22 cellular contexts compared by ENCODE assay signal in the genomic region with DNA sequence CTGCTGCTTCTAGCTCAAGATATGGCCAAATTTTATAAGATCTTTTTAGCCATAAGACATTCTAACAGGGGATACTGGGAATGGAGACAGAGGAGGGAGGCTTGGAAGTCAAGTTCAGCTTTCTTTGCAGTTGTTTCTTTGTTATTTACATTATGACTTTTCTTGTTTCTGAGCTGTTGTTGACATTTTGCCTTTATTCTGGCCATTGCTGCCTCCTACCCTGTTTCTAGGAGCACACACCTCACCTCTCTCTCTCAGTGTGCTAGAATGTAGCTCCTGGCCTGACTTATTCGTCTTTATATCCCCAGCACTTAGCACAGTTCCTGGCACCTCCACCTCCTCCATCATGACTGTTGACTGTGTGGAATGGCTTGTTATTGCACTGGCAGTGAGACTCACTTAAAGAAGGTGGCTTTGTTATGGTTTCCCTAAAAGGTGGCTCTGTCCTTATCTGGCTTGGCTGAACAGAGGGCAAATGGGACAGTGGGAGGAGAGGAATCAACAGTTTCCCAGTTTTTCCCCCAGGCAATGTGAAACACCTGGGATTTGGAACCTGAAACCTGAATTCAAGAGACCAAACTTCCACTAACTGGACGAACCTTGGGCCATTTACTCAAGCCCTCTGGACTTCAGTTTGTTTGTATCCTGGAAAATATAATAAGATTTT.
DNase-seq lines count a peak whose midpoint lies in the region; ATAC-seq, FAIRE-seq and TF ChIP-seq lines count a peak whose summit lies in the region.
"Had no signal": no experiment of that assay in that cellular context is flagged by ENCODE, and none has a peak within 500 bp of the region (broad histone marks: within the 10 kb centered on the region; RNA-seq: fewer than 3 reads in every experiment).

No MANE protein-coding gene starts in this region.

- intact Hi-C loops in left ventricle myocardium superior (cut with micrococcal nuclease): no loop called here
- intact Hi-C loops in heart right ventricle (cut with DNase I): no loop called here
- intact Hi-C loops in K562 (cut with micrococcal nuclease): no loop called here
- intact Hi-C loops in thyroid gland (cut with DNase I): no loop called here

- in situ Hi-C loops in K562 (cut with MboI): no loop called here

- H3K27ac ChIP-seq in heart right ventricle: no peak overlapping the region
- no peak overlapping the region for H3K27ac ChIP-seq in K562 (ENCODE audit: extremely low read depth, low read depth, low read length)
- H3K27ac ChIP-seq in thyroid gland: no peak overlapping the region
- H3K27ac ChIP-seq: 22Rv1, A549, C4-2B, HL-60 had no signal

- no peak for FAIRE-seq in K562 (lab: Jason Lieb, UNC)
- FAIRE-seq: A549, G401.6, GM12892 had no signal

- no peaks in the 10 kb centered on the region for H3K9me1 ChIP-seq in K562 (ENCODE audit: control insufficient read depth, insufficient read depth, low read length)

- TF ChIP-seq RAD21 in K562 (CRISPR knock-in tag; conservative IDR thresholded peaks at IDR 0.05 in 1 of 2, IDR thresholded peaks at IDR 0.05 in 1 of 2): peak in 1 of 2 experiments; percentile 14; a peak in 1 of 4 replicates

- H3K36me3 ChIP-seq in heart right ventricle (no peaks in the 10 kb centered on the region), K562 (ENCODE audit: control insufficient read depth, insufficient read depth, low read length) (no peaks in the 10 kb centered on the region), thyroid gland (no peaks in the 10 kb centered on the region)

- H4K20me1 ChIP-seq in K562 (replicated peaks; ENCODE audit: control insufficient read depth, insufficient read depth, low read length): no peaks in the 10 kb centered on the region

- H3K9me3 ChIP-seq in heart right ventricle (no peaks in the 10 kb centered on the region), K562 (replicated peaks; ENCODE audit: control insufficient read depth, insufficient read depth, low read depth, low read length) (no peaks in the 10 kb centered on the region), thyroid gland (no peaks in the 10 kb centered on the region)
- H3K9me3 ChIP-seq: A549 had no signal

- H3K79me2 ChIP-seq in K562 (ENCODE audit: control insufficient read depth, insufficient read depth, low read length): no peaks in the 10 kb centered on the region

- no peak overlapping the region for H3K4me2 ChIP-seq in K562 (ENCODE audit: insufficient read depth, low read length)
- H3K4me2 ChIP-seq: A549 had no signal

- POLR2A ChIA-PET in K562 (lab: Yijun Ruan, JAX): interaction anchor here (0.5 to 2.4 kb wide), 5 partner anchors 10 to 261 kb away, joined by 3 to 11 read pairs (median 4); no protein-coding TSS in a partner anchor

- H3K4me1 ChIP-seq in heart right ventricle (peaks cover 0 to 29% (median 6%) of the 10 kb centered on the region in 9 donors), K562 (replicated peaks in 1 of 2; ENCODE audit: control insufficient read depth in 2 of 2, insufficient read depth in 2 of 2, low read length in 2 of 2) (peaks cover under 1 to 11% of the 10 kb centered on the region in 2 experiments; a peak in 3 of 5 replicates), thyroid gland (no peaks in the 10 kb centered on the region)
- H3K4me1 ChIP-seq: A549 had no signal

- H2AFZ ChIP-seq in K562 (ENCODE audit: low read depth, low read length): peak overlapping the region; percentile 64

- ATAC-seq in left ventricle myocardium superior (peak; percentile 9), heart right ventricle (no peak), K562 (peak; percentile 35)
- ATAC-seq: A549, HCT116 had no signal

- no peak overlapping the region for H3K4me3 ChIP-seq in heart right ventricle
- H3K4me3 ChIP-seq in K562: no peak overlapping the region
- H3K4me3 ChIP-seq in thyroid gland (replicated peaks in 1 of 3): no peak overlapping the region
- H3K4me3 ChIP-seq: A549 had no signal

- CTCF ChIA-PET in K562 (lab: Yijun Ruan, JAX; ENCODE audit: low intra/inter-chr PET ratio): no interaction called here

- TF ChIP-seq EP300 in K562 (IDR thresholded peaks at IDR 0.05; ENCODE audit: low read length): no peak

- TF ChIP-seq CTCF in heart right ventricle (IDR thresholded peaks at IDR 0.05): no peak
- no peak for TF ChIP-seq CTCF in K562 (IDR thresholded peaks at IDR 0.05 in 2 of 3, conservative IDR thresholded peaks at IDR 0.05 in 1 of 3; ENCODE audit: insufficient read depth in 2 of 3, low read depth in 1 of 3, low read length in 3 of 3)
- no peak for TF ChIP-seq CTCF in thyroid gland (IDR thresholded peaks at IDR 0.05)

- WGBS in heart right ventricle, 2 donors: 73 to 87% methylated on average over 2 of the region's 2 CpGs
- 20% methylated on average over 2 of the region's 2 CpGs for WGBS in K562 (ENCODE audit: insufficient coverage, low coverage, missing lambda C conversion rate)
- WGBS in thyroid gland, 2 donors: 73 to 77% methylated on average over 2 of the region's 2 CpGs

- DNase-seq in left ventricle myocardium superior (no peak), heart right ventricle (no peak), NCI-H69 (lab: John Stamatoyannopoulos, UW) (peak; percentile 38), K562 (ENCODE audit: extremely low read depth in 1 of 4, low spot score in 3 of 4) (no peak), nucleus accumbens (lab: John Stamatoyannopoulos, UW) (no peak), thyroid gland (no peak)
- no peak for DNase-seq in activated effector memory CD4-positive, alpha-beta T cell treated with anti-CD3 and anti-CD28 coated beads, Interleukin-2, amount 50 U/mL, for 16 hours
- DNase-seq: AML-193; Calu3; CD4-positive, alpha-beta T cell; DMS79 treated with DMSO at 0.1 percent for 48 hours; GOT3; H7; HFFc6; IMR-90 had no signal

- TF ChIP-seq POLR2A in K562 (conservative IDR thresholded peaks at IDR 0.05) (no peak), thyroid gland (IDR thresholded peaks at IDR 0.05) (no peak)

- peak overlapping the region in 1 of 2 experiments; percentile 0; a peak in 1 of 4 replicates for H3K9ac ChIP-seq in K562 (ENCODE audit: insufficient read depth in 1 of 2, low read depth in 2 of 2, low read length in 2 of 2)

- BruUV-seq in K562 (replicated peaks; lab: Mats Ljungman, UMichigan): no TSS peak

- no peaks in the 10 kb centered on the region for H3K27me3 ChIP-seq in heart right ventricle
- H3K27me3 ChIP-seq in K562 (ENCODE audit: control insufficient read depth in 2 of 2, insufficient read depth in 2 of 2, low read length in 2 of 2): no peaks in the 10 kb centered on the region
- H3K27me3 ChIP-seq in thyroid gland: no peaks in the 10 kb centered on the region

TF ChIP-seq in K562, 482 proteins besides CTCF, POLR2A, EP300 and RAD21:
- TF ChIP-seq, protein P1, sequence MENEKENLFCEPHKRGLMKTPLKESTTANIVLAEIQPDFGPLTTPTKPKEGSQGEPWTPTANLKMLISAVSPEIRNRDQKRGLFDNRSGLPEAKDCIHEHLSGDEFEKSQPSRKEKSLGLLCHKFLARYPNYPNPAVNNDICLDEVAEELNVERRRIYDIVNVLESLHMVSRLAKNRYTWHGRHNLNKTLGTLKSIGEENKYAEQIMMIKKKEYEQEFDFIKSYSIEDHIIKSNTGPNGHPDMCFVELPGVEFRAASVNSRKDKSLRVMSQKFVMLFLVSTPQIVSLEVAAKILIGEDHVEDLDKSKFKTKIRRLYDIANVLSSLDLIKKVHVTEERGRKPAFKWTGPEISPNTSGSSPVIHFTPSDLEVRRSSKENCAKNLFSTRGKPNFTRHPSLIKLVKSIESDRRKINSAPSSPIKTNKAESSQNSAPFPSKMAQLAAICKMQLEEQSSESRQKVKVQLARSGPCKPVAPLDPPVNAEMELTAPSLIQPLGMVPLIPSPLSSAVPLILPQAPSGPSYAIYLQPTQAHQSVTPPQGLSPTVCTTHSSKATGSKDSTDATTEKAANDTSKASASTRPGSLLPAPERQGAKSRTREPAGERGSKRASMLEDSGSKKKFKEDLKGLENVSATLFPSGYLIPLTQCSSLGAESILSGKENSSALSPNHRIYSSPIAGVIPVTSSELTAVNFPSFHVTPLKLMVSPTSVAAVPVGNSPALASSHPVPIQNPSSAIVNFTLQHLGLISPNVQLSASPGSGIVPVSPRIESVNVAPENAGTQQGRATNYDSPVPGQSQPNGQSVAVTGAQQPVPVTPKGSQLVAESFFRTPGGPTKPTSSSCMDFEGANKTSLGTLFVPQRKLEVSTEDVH (IDR thresholded peaks at IDR 0.05; ENCODE audit: low read depth, partially characterized antibody): no peak
- no peak for TF ChIP-seq PRPF4 (IDR thresholded peaks at IDR 0.05; ENCODE audit: insufficient read depth, low read depth, low read length, poor library complexity, severe bottlenecking)
- no peak for TF ChIP-seq MECOM (CRISPR knock-in tag; IDR thresholded peaks at IDR 0.05)
- TF ChIP-seq MED1 (CRISPR knock-in tag; IDR thresholded peaks at IDR 0.05; ENCODE audit: borderline replicate concordance): no peak
- peak in 1 of 2 experiments; percentile 53; a peak in 1 of 4 replicates for TF ChIP-seq FOXA3 (CRISPR knock-in tag; conservative IDR thresholded peaks at IDR 0.05 in 1 of 2, IDR thresholded peaks at IDR 0.05 in 1 of 2)

Comparison
In these comparisons a context has a peak if more than half of its experiments do, and no peak if none do; other contexts are left out.
1. ATAC-seq: peak in left ventricle myocardium superior (single experiment) and K562 (single experiment); none in heart right ventricle (0 of 8).